ENCODE assay signal across 8 cellular contexts in the genomic region with DNA sequence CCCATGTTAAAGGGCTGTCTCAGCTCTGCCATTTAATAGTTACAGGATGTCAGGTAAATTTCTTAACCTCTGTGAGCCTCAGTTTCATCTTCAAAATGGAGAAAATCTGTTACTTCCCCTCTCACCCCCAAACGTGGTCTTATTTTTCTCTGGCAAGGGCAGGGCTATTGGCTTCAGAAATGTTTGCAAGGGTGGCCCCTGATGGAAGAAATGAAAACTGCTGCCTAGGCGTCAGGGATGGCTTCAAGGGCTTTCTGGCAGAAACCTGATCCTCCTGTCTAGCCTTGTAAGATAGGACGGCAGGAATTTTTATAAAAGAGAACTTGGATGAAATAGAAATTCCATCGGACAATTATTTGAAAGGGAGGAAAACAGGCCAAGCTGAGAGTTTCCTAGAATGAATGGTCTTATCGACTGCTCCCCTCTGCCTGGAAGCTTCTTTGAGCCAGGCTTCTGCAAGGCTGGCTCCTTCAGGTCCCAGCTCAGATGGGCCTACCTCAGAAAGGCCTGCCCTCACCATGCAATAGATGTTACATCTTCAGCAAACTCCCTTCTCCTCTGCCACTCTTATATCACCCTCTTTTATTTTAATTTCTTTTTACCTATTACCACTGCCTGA. TPM values are rescaled to one million over a fixed set of nuclear protein-coding genes. Genes with fewer than 3 reads are reported as not detected.
DNase-seq lines count a peak whose midpoint lies in the region; ATAC-seq, FAIRE-seq and TF ChIP-seq lines count a peak whose summit lies in the region.

No MANE protein-coding gene starts in this region.

- CTCF ChIA-PET in PC-3 (lab: Charles Lee) = interaction anchor here (1.2 kb wide), 1 partner anchor 62 kb away, joined by 5 read pairs; no protein-coding TSS in a partner anchor

- DNase-seq in AG08396 (ENCODE audit: low spot score) (peak; percentile 80), HTR-8/SVneo (ENCODE audit: insufficient read length, low spot score) (peak; percentile 91), PC-3 (peak; percentile 85), glomerular endothelial cell (ENCODE audit: extremely low read depth, low read depth, low spot score) (peak; percentile 7), putamen (ENCODE audit: low spot score) (peak; percentile 79), T-helper 9 cell (no peak)
- DNase-seq in activated T-helper 2 cell treated with anti-CD3 and anti-CD28 coated beads, Interferon-gamma antibody, Interleukin-2, Interleukin-4, amounts not matched to agents 10 μg/mL and 5 μg/mL and 100 μg/mL, durations not matched to agents 14 hours and 24 hours and 36 hours (ENCODE audit: low spot score) = peak; percentile 34

- H3K36me3 Mint-ChIP-seq in activated T-helper 2 cell treated with anti-CD3 and anti-CD28 coated beads, Interferon-gamma antibody, Interleukin-2, Interleukin-4, amounts not matched to agents 10 μg/mL and 5 μg/mL and 100 μg/mL, durations not matched to agents 14 hours and 24 hours and 36 hours (ENCODE audit: low read depth) = no peaks in the 10 kb centered on the region

- H4K20me1 ChIP-seq in PC-3 (ENCODE audit: low read length) = no peaks in the 10 kb centered on the region

- no peak overlapping the region for H2AFZ ChIP-seq in PC-3 (ENCODE audit: low read length)

- H3K27ac Mint-ChIP-seq in activated T-helper 2 cell treated with anti-CD3 and anti-CD28 coated beads, Interferon-gamma antibody, Interleukin-2, Interleukin-4, amounts not matched to agents 10 μg/mL and 5 μg/mL and 100 μg/mL, durations not matched to agents 14 hours and 24 hours and 36 hours = no peak overlapping the region

- peaks cover 22% of the 10 kb centered on the region for H3K4me1 ChIP-seq in PC-3 (ENCODE audit: insufficient read depth, low read length)

- H3K36me3 ChIP-seq in PC-3 (ENCODE audit: low read depth, low read length) = peaks cover 20% of the 10 kb centered on the region

- TF ChIP-seq CTCF in PC-3 (conservative IDR thresholded peaks at IDR 0.05; ENCODE audit: low read depth, low read length) = peak; percentile 77

- H3K4me1 Mint-ChIP-seq in activated T-helper 2 cell treated with anti-CD3 and anti-CD28 coated beads, Interferon-gamma antibody, Interleukin-2, Interleukin-4, amounts not matched to agents 10 μg/mL and 5 μg/mL and 100 μg/mL, durations not matched to agents 14 hours and 24 hours and 36 hours (ENCODE audit: low read depth) = peaks cover 2% of the 10 kb centered on the region

- H3K9me3 Mint-ChIP-seq in activated T-helper 2 cell treated with anti-CD3 and anti-CD28 coated beads, Interferon-gamma antibody, Interleukin-2, Interleukin-4, amounts not matched to agents 10 μg/mL and 5 μg/mL and 100 μg/mL, durations not matched to agents 14 hours and 24 hours and 36 hours = no peaks in the 10 kb centered on the region

- BruUV-seq in PC-3 (replicated peaks; lab: Mats Ljungman, UMichigan) = no TSS peak

- no peak overlapping the region for H3K4me3 Mint-ChIP-seq in activated T-helper 2 cell treated with anti-CD3 and anti-CD28 coated beads, Interferon-gamma antibody, Interleukin-2, Interleukin-4, amounts not matched to agents 10 μg/mL and 5 μg/mL and 100 μg/mL, durations not matched to agents 14 hours and 24 hours and 36 hours (ENCODE audit: low read depth)

- H3K4me2 ChIP-seq in PC-3 (ENCODE audit: low read length) = peak overlapping the region; percentile 48; the same call in 1 of the 2 replicates

- no peak overlapping the region for H3K4me3 ChIP-seq in PC-3 (ENCODE audit: low read length)

- H3K27ac ChIP-seq in PC-3 (ENCODE audit: low read length) = no peak overlapping the region

- ATAC-seq in GM18498 (IDR thresholded peaks at IDR 0.05; ENCODE audit: unreplicated experiment) (peak; percentile 82), PC-3 (peak; percentile 92)

- H3K27me3 Mint-ChIP-seq in activated T-helper 2 cell treated with anti-CD3 and anti-CD28 coated beads, Interferon-gamma antibody, Interleukin-2, Interleukin-4, amounts not matched to agents 10 μg/mL and 5 μg/mL and 100 μg/mL, durations not matched to agents 14 hours and 24 hours and 36 hours (ENCODE audit: low read depth) = peaks cover 9% of the 10 kb centered on the region

- H3F3A ChIP-seq in PC-3 (ENCODE audit: low read length, unreplicated experiment) = no peaks in the 10 kb centered on the region

- no peak overlapping the region for H3K9ac ChIP-seq in PC-3 (ENCODE audit: low read length)

- H3K27me3 ChIP-seq in PC-3 (ENCODE audit: low read length) = no peaks in the 10 kb centered on the region

- FAIRE-seq in HTR-8/SVneo (lab: Jason Lieb, UNC) = no peak

- no peaks in the 10 kb centered on the region for H3K9me2 ChIP-seq in PC-3 (replicated peaks; ENCODE audit: low read length)

- no peaks in the 10 kb centered on the region for H3K9me3 ChIP-seq in PC-3 (ENCODE audit: low read length)

- POLR2A ChIA-PET in PC-3 (lab: Charles Lee; ENCODE audit: unreplicated experiment) = no interaction called here

- intact Hi-C loops in PC-3 (cut with micrococcal nuclease) = loop anchor here (1.0 to 10.0 kb wide), 4 partner anchors 58 to 276 kb away; no protein-coding TSS in a partner anchor
- intact Hi-C loops in activated T-helper 2 cell treated with anti-CD3 and anti-CD28 coated beads, Interferon-gamma antibody, Interleukin-2, Interleukin-4, amounts not matched to agents 10 μg/mL and 5 μg/mL and 100 μg/mL, durations not matched to agents 14 hours and 24 hours and 36 hours (cut with micrococcal nuclease) = loop anchor here (1.0 to 2.0 kb wide), 3 partner anchors 96 to 272 kb away; no protein-coding TSS in a partner anchor

- H3K79me2 ChIP-seq in PC-3 (ENCODE audit: low read length) = peaks cover 35% of the 10 kb centered on the region

RNA-seq across cellular contexts. Expression of a gene that starts 43.0 kb away (rescaled TPM):
- total RNA-seq in PC-3 (2014; rRNA removed) (9.4 and 17.7 TPM in 2 replicates), glomerular endothelial cell (6.3 and 8.9 TPM in 2 replicates)
- 29.3 and 30.0 TPM in 2 replicates for total RNA-seq in activated T-helper 2 cell treated with anti-CD3 and anti-CD28 coated beads, Interferon-gamma antibody, Interleukin-2, Interleukin-4, amounts not matched to agents 10 μg/mL and 5 μg/mL and 100 μg/mL, durations not matched to agents 14 hours and 24 hours and 36 hours
